14 cellular contexts compared by ENCODE assay signal in the genomic region with DNA sequence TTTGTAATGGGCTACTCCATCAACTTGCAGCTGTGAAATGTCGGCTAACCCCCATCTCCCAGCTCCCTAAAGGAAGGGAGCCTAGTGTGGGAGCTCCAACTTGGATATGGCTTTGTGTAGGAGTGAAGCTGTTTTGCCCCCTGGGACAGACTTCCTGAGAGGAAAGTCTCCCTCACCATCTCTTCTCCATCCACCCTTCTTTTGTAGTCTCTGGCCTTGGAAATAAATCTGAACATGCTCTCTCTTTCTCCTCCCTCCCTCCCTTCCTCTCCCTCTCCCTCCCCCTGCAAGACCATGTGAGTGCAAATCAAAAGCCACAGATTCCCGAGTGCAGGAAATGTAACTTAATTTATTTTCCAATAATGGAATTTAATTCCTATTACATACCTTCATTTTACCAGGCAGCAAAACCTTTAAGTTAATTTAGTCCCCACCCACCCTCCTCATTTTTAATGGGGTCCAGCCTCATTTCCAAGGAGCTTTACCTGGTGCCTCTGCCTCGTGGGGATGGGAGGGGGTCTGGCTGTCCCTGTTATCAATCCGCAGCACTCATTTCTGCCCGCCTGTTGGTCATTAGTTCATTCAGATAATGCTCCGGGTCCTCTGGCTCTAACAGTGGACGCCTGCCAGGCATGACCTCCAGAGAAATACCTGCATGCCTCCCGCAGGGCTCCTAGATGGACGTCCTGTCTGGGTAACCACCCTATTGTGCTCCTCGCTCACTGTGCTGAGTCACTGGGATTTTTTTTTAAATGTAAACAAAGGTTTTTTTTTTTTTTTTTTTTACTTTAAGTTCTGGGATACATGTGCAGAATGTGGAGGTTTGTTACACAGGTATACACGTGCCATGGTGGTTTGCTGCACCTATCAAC.
DNase-seq lines count a peak whose midpoint lies in the region; FAIRE-seq and TF ChIP-seq lines count a peak whose summit lies in the region.
"Had no signal": no experiment of that assay in that cellular context is flagged by ENCODE, and none has a peak within 500 bp of the region (broad histone marks: within the 10 kb centered on the region; RNA-seq: fewer than 3 reads in every experiment).

No MANE protein-coding gene starts in this region.

- no peak for TF ChIP-seq CTCF in WI38 (IDR thresholded peaks at IDR 0.05; ENCODE audit: low read depth, low read length)

- H3K4me3 ChIP-seq in ACC112 (ENCODE audit: low read depth, low read length) (peak overlapping the region; percentile 39; the same call in 1 of the 2 replicates), WI38 (ENCODE audit: low read depth, low read length) (peak overlapping the region; percentile 18)

- H3K27me3 ChIP-seq in ACC112 (ENCODE audit: insufficient read depth, low read length), result no peaks in the 10 kb centered on the region

- H3K36me3 ChIP-seq in ACC112 (ENCODE audit: insufficient read depth, low read length), result no peaks in the 10 kb centered on the region
- H3K36me3 ChIP-seq: WERI-Rb-1 had no signal

- H2AFZ ChIP-seq in ACC112 (ENCODE audit: low read length, unreplicated experiment), result peak overlapping the region; percentile 31

- no peak for FAIRE-seq in HTR-8/SVneo (lab: Jason Lieb, UNC)

- peak; percentile 62 for DNase-seq in HTR-8/SVneo (ENCODE audit: insufficient read length, low spot score)
- DNase-seq in iPS DF 19.7 (ENCODE audit: low read depth, low spot score), result peak; percentile 67
- DNase-seq in caudate nucleus (lab: John Stamatoyannopoulos, UW), result no peak
- no peak for DNase-seq in SKM-1 treated with dmso at 0.1 percent for 144 hours (lab: John Stamatoyannopoulos, UW; ENCODE audit: unreplicated experiment)
- no peak for DNase-seq in middle frontal gyrus (ENCODE audit: extremely low spot score, low spot score)
- no peak for DNase-seq in NCI-H2081 treated with DMSO at 0.1 percent for 48 hours (lab: John Stamatoyannopoulos, UW)
- DNase-seq: amniotic stem cell; effector CD4-positive, alpha-beta T cell; GF-D8; NCI-H524; Right ventricle myocardium superior; WERI-Rb-1 had no signal

- H3K4me1 ChIP-seq in ACC112 (ENCODE audit: control insufficient read depth, insufficient read depth, low read length, unreplicated experiment), result peaks cover 30% of the 10 kb centered on the region

- H3K27ac ChIP-seq in ACC112 (ENCODE audit: low read depth, low read length), result no peak overlapping the region
- H3K27ac ChIP-seq in caudate nucleus (ENCODE audit: low read depth, low read length), result no peak overlapping the region
- H3K27ac ChIP-seq: WERI-Rb-1 had no signal

- H3K79me2 ChIP-seq in ACC112 (ENCODE audit: control insufficient read depth, insufficient read depth, low read length, unreplicated experiment), result no peaks in the 10 kb centered on the region

Comparison
In these comparisons a context has a peak if more than half of its experiments do, and no peak if none do; other contexts are left out.
1. DNase-seq: peak in HTR-8/SVneo (single experiment) and iPS DF 19.7 (single experiment); none in caudate nucleus (0 of 61), SKM-1 treated with dmso at 0.1 percent for 144 hours (single experiment), middle frontal gyrus (single experiment) and NCI-H2081 treated with DMSO at 0.1 percent for 48 hours (single experiment).